23 cellular contexts compared by ENCODE assay signal in the genomic region with DNA sequence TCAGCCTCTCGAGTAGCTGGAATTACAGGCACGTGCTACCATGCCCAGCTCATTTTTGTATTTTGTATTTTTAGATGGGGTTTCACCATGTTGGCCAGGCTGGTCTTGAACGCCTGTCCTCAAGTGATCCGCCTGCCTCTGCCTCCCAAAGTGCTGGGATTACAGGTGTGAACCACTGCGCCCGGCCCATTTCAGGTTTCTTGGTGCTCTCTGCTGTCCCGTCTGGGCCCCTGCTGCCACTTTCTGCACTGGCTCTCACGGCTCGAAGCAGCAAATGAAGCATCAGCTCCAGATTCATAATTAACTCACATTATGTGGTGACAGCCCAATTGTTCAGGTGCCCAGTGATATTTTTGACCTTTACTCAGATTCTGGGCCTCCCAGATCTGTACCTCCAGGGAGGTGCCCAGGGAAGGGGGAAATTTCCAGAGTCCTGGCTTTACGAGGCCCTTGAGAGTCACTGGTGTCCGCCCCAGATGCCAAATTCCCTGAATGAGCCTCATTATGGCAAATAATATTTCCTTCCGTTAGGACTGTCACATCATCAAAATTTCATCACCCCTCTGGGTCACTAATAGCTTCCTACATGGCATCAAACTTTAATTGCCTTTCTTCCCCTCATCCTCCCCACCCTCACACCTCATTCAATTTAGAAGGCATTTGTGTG. TPM values are rescaled to one million over a fixed set of nuclear protein-coding genes. Genes with fewer than 3 reads are reported as not detected.
DNase-seq lines count a peak whose midpoint lies in the region; ATAC-seq, FAIRE-seq and TF ChIP-seq lines count a peak whose summit lies in the region.
"Had no signal": no experiment of that assay in that cellular context is flagged by ENCODE, and none has a peak within 500 bp of the region (broad histone marks: within the 10 kb centered on the region; RNA-seq: fewer than 3 reads in every experiment).

No MANE protein-coding gene starts in this region.

- no peaks in the 10 kb centered on the region for H3K4me1 Mint-ChIP-seq in GM23338
- H3K4me1 Mint-ChIP-seq: CD4-positive, CD25-positive, alpha-beta regulatory T cell had no signal

- H3K36me3 Mint-ChIP-seq in GM23338 (ENCODE audit: low read depth), result no peaks in the 10 kb centered on the region
- H3K36me3 Mint-ChIP-seq: CD4-positive, CD25-positive, alpha-beta regulatory T cell had no signal

- no peak overlapping the region for H2BK120ac ChIP-seq in H1 (replicated peaks; ENCODE audit: low read depth, low read length)

- no peak overlapping the region for H3K9ac ChIP-seq in H1 (replicated peaks in 1 of 4; ENCODE audit: extremely low read depth in 1 of 4, low read depth in 3 of 4, low read length in 3 of 4)

- H4K91ac ChIP-seq in H1 (replicated peaks; ENCODE audit: insufficient read length, low read length), result no peak overlapping the region

- no peak overlapping the region for H3K14ac ChIP-seq in H1 (ENCODE audit: insufficient read length)

- POLR2A ChIA-PET in H1 (lab: Charles Lee; ENCODE audit: partially characterized antibody), result interaction anchor here (1.5 kb wide), 1 partner anchor 68 kb away, joined by 5 read pairs; no protein-coding TSS in a partner anchor

- H3K9me2 ChIP-seq in GM23338 (ENCODE audit: insufficient read depth), result no peaks in the 10 kb centered on the region

- no peak for FAIRE-seq in H1 (lab: Jason Lieb, UNC)
- FAIRE-seq: GM12878, HepG2, K562 had no signal

- H2BK20ac ChIP-seq in H1 (ENCODE audit: low read length), result no peak overlapping the region

- 89% methylated on average over 12 of the region's 12 CpGs; no CpG with 5 or more reads in 1 of the 2 experiments for WGBS in H1 (ENCODE audit: extremely low coverage in 1 of 2, insufficient coverage in 1 of 2, insufficient read length in 1 of 2, insufficient replicate concordance in 2 of 2, low coverage in 1 of 2, low lambda C conversion rate in 2 of 2, missing lambda C conversion rate in 1 of 2), 2 experiments
- 86 to 91% methylated on average over 12 of the region's 12 CpGs for WGBS in sigmoid colon, 2 donors

- ATAC-seq in GM23338, result peak; percentile 34; the same call in 2 of the 3 replicates
- ATAC-seq: GM12878, HepG2, K562, Right ventricle myocardium inferior had no signal

- TF ChIP-seq POLR2A in H1 (IDR thresholded peaks at IDR 0.05; ENCODE audit: control extremely low read depth in 1 of 2, low read depth in 2 of 2, low read length in 2 of 2) (no peak), sigmoid colon (IDR thresholded peaks at IDR 0.05) (no peak)

- TF ChIP-seq CTCF in GM23338 (conservative IDR thresholded peaks at IDR 0.05; ENCODE audit: low read depth in 2 of 2) (peak in 1 of 2 experiments; percentile 18; a peak in 1 of 4 replicates), H1 (IDR thresholded peaks at IDR 0.05; ENCODE audit: control extremely low read depth in 1 of 3, insufficient read depth in 1 of 3, low read depth in 1 of 3, low read length in 3 of 3) (no peak), sigmoid colon (IDR thresholded peaks at IDR 0.05) (no peak)

- H4K8ac ChIP-seq in H1 (ENCODE audit: extremely low read depth, insufficient read depth, low read length), result peak overlapping the region; percentile 12; the same call in 1 of the 2 replicates

- no peaks in the 10 kb centered on the region for H3K23me2 ChIP-seq in H1 (ENCODE audit: low read depth, low read length)

- no peak overlapping the region for H3K18ac ChIP-seq in H1 (ENCODE audit: extremely low read depth, low read length)

- H3K4me3 Mint-ChIP-seq in GM23338, result no peak overlapping the region
- H3K4me3 Mint-ChIP-seq: B cell; CD4-positive, CD25-positive, alpha-beta regulatory T cell had no signal

- H3K27ac ChIP-seq in GM23338 (ENCODE audit: low read depth), result no peak overlapping the region
- H3K27ac ChIP-seq in H1 (ENCODE audit: low read depth, low read length), result no peak overlapping the region
- no peak overlapping the region for H3K27ac ChIP-seq in sigmoid colon
- H3K27ac ChIP-seq: HL-60 had no signal

- H3K4me2 ChIP-seq in GM23338 (no peak overlapping the region), H1 (ENCODE audit: insufficient read depth in 1 of 2, low read depth in 2 of 2, low read length in 2 of 2) (no peak overlapping the region)

- CTCF ChIA-PET in H1 (lab: Charles Lee; ENCODE audit: partially characterized antibody), result interaction anchor here (0.9 to 11.0 kb wide), 9 partner anchors 11 to 206 kb away, joined by 3 to 67 read pairs (median 6); a partner anchor contains a TSS

- H3K4me3 ChIP-seq in GM23338, result no peak overlapping the region
- H3K4me3 ChIP-seq in H1 (ENCODE audit: extremely low read depth in 1 of 4, insufficient read depth in 2 of 4, low read depth in 3 of 4, low read length in 4 of 4), result no peak overlapping the region
- no peak overlapping the region for H3K4me3 ChIP-seq in sigmoid colon
- H3K4me3 ChIP-seq: GM12878, HAP-1, K562 had no signal

- H3K79me1 ChIP-seq in H1 (ENCODE audit: low read depth, low read length), result peaks cover 6% of the 10 kb centered on the region

- TF ChIP-seq RAD21 in H1 (IDR thresholded peaks at IDR 0.05 in 1 of 2, conservative IDR thresholded peaks at IDR 0.05 in 1 of 2; ENCODE audit: low read depth in 2 of 2, low read length in 2 of 2), result peak in 1 of 2 experiments; percentile 16; a peak in 1 of 4 replicates

- TF ChIP-seq EP300 in H1 (IDR thresholded peaks at IDR 0.05; ENCODE audit: borderline replicate concordance in 1 of 2, low read depth in 2 of 2, low read length in 2 of 2) (no peak), sigmoid colon (IDR thresholded peaks at IDR 0.05) (no peak)

- no peak overlapping the region for H2BK5ac ChIP-seq in H1 (ENCODE audit: low read depth, low read length)

- intact Hi-C loops in sigmoid colon (cut with DNase I), result no loop called here

- H3K4me1 ChIP-seq in GM23338 (ENCODE audit: insufficient read depth) (no peaks in the 10 kb centered on the region), H1 (replicated peaks in 1 of 4; ENCODE audit: control insufficient read depth in 3 of 4, insufficient read depth in 4 of 4, low read length in 3 of 4) (no peaks in the 10 kb centered on the region), sigmoid colon (no peaks in the 10 kb centered on the region)
- H3K4me1 ChIP-seq: HAP-1 had no signal

- H4K5ac ChIP-seq in H1 (ENCODE audit: insufficient read length, low read depth, low read length), result no peak overlapping the region

- no peak overlapping the region for H3K27ac Mint-ChIP-seq in GM23338
- H3K27ac Mint-ChIP-seq: B cell had no signal

- H3K4ac ChIP-seq in H1 (replicated peaks; ENCODE audit: insufficient read length, low read depth, low read length), result no peak overlapping the region

- H2BK12ac ChIP-seq in H1 (ENCODE audit: low read depth, low read length), result no peak overlapping the region

- H3K27me3 ChIP-seq in GM23338 (ENCODE audit: insufficient read depth), result no peaks in the 10 kb centered on the region
- no peaks in the 10 kb centered on the region for H3K27me3 ChIP-seq in H1 (replicated peaks in 1 of 4; ENCODE audit: control insufficient read depth in 3 of 4, extremely low read depth in 1 of 4, insufficient read depth in 3 of 4, low read length in 3 of 4)
- peaks cover 0 to 17% (median under 1%) of the 10 kb centered on the region in 3 donors for H3K27me3 ChIP-seq in sigmoid colon

- H3K9me3 ChIP-seq in H1 (ENCODE audit: insufficient read depth in 2 of 2, low read depth in 1 of 2, low read length in 1 of 2) (no peaks in the 10 kb centered on the region), sigmoid colon (no peaks in the 10 kb centered on the region)
- H3K9me3 ChIP-seq: HAP-1 had no signal

- H4K20me1 ChIP-seq in GM23338 (replicated peaks; ENCODE audit: insufficient read depth), result no peaks in the 10 kb centered on the region
- H4K20me1 ChIP-seq in H1 (replicated peaks in 1 of 2; ENCODE audit: control insufficient read depth in 1 of 2, insufficient read depth in 2 of 2, low read length in 2 of 2), result peaks cover 0 to 2% of the 10 kb centered on the region in 2 experiments

- H3F3A ChIP-seq in GM23338 (replicated peaks; ENCODE audit: low read depth), result no peaks in the 10 kb centered on the region

- H2AFZ ChIP-seq in GM23338 (no peak overlapping the region), H1 (ENCODE audit: low read length) (no peak overlapping the region)

- no peaks in the 10 kb centered on the region for H3K79me2 ChIP-seq in GM23338 (replicated peaks; ENCODE audit: insufficient read depth)
- peaks cover 0 to 5% of the 10 kb centered on the region in 2 experiments; a peak in 1 of 4 replicates for H3K79me2 ChIP-seq in H1 (ENCODE audit: control insufficient read depth in 1 of 2, insufficient read depth in 2 of 2, low read length in 2 of 2)

- H3K23ac ChIP-seq in H1 (ENCODE audit: insufficient read length), result no peak overlapping the region

- DNase-seq in activated effector memory CD4-positive, alpha-beta T cell treated with anti-CD3 and anti-CD28 coated beads, Interleukin-2, amount 50 U/mL, for 16 hours, result peak; percentile 36
- no peak for DNase-seq in activated effector memory CD4-positive, alpha-beta T cell treated with Interleukin-2 at 50 U/mL for 16 hours
- DNase-seq in GM23338 (ENCODE audit: low spot score) (no peak), H1 (ENCODE audit: low read depth in 1 of 2, low spot score in 2 of 2) (no peak), sigmoid colon (peak; percentile 40), C1 segment of cervical spinal cord (lab: John Stamatoyannopoulos, UW) (no peak), pons (ENCODE audit: low spot score) (no peak)
- DNase-seq in activated CD4-positive, alpha-beta T cell treated with anti-CD3 and anti-CD28 coated beads, Interleukin-2, amount 50 U/mL, for 1 hour, result no peak
- DNase-seq: CD4-positive, CD25-positive, alpha-beta regulatory T cell; DMS79 treated with DMSO at 0.1 percent for 48 hours; MM.1S; NCI-H1092; NCI-H1436 treated with DMSO at 0.1 percent for 48 hours; NCI-H82 had no signal

- H3K36me3 ChIP-seq in GM23338 (ENCODE audit: insufficient read depth), result no peaks in the 10 kb centered on the region
- H3K36me3 ChIP-seq in H1 (ENCODE audit: control insufficient read depth in 2 of 4, insufficient read depth in 4 of 4, low read length in 3 of 4), result no peaks in the 10 kb centered on the region
- H3K36me3 ChIP-seq in sigmoid colon, result no peaks in the 10 kb centered on the region
- H3K36me3 ChIP-seq: HAP-1 had no signal

- no peak overlapping the region for H2AK5ac ChIP-seq in H1 (ENCODE audit: low read depth, low read length)

- H3K56ac ChIP-seq in H1 (replicated peaks; ENCODE audit: insufficient read length, low read depth, low read length), result no peak overlapping the region

- peaks cover 12% of the 10 kb centered on the region for H3K27me3 Mint-ChIP-seq in GM23338 (ENCODE audit: insufficient read depth, low read depth, poor library complexity)
- H3K27me3 Mint-ChIP-seq: B cell had no signal

- H2BK15ac ChIP-seq in H1 (ENCODE audit: low read length), result no peak overlapping the region

- H3K9me3 Mint-ChIP-seq in GM23338, result no peaks in the 10 kb centered on the region; the same call in 2 of the 3 replicates
- H3K9me3 Mint-ChIP-seq: CD4-positive, CD25-positive, alpha-beta regulatory T cell had no signal

RNA-seq across cellular contexts. Expression of a gene that starts 9.0 kb away (rescaled TPM):
- 3.7 and 5.1 TPM in 2 replicates for total RNA-seq in GM23338 (2014; rRNA removed; shearing (Covaris generic))
- polyA plus RNA-seq in GM23338 (2016; fragmentation: Nextera tagmentation; extraction: Ambion mirVana), result 0.74 and 0.99 TPM in 2 replicates
- 3.6 and 3.9 TPM in 2 replicates for total RNA-seq in H1 (2021; fragmentation: NEBNext Ultra II Directional; extraction: Animal tissue kit (Norgen Biotek cat#: 25700))
- 4.1 and 5.9 TPM in 2 replicates for polyA plus RNA-seq in H1 (2011; rRNA removed)
- 2.3 TPM for polyA plus RNA-seq in H1 (2011; cell fraction: cytosol; rRNA removed)
- polyA plus RNA-seq in H1 (2011; cell fraction: nucleus; rRNA removed), result 7.3 TPM
- 5.5 to 10.2 TPM (median 7.5 TPM) in 4 replicates for polyA plus RNA-seq in H1 (2012, experiment 1 of 2)
- 3.6 TPM for polyA plus RNA-seq in H1 (2012, experiment 2 of 2)
- polyA plus RNA-seq in H1 (2013, experiment 1 of 2), result 2.6 TPM
- polyA plus RNA-seq in H1 (2013, experiment 2 of 2), result 2.0 TPM
- 6.8 and 8.4 TPM in 2 replicates for polyA minus RNA-seq in H1 (2011; rRNA and poly(A)+ RNA removed)
- 10.9 TPM for polyA minus RNA-seq in H1 (2011; cell fraction: cytosol; rRNA and poly(A)+ RNA removed)
- polyA minus RNA-seq in H1 (2011; cell fraction: nucleus; rRNA and poly(A)+ RNA removed), result 13.8 TPM
- under 1 TPM; 0.66 to 0.83 (median 0.76) TPM for total RNA-seq in sigmoid colon
- polyA plus RNA-seq in sigmoid colon, result 1 to 10 TPM in 1 of 3 donors, under 1 TPM in 2; under 0.01 to 1.9 (median under 0.01) TPM
- total RNA-seq: HepG2, HT-29, LHCN-M2 had no signal
- polyA plus RNA-seq: HepG2, K562 had no signal

Comparison
In these comparisons a context has a peak if more than half of its experiments do, and no peak if none do; other contexts are left out.
1. DNase-seq: peak in activated effector memory CD4-positive, alpha-beta T cell treated with anti-CD3 and anti-CD28 coated beads, Interleukin-2, amount 50 U/mL, for 16 hours (single experiment) and sigmoid colon (single experiment); none in activated effector memory CD4-positive, alpha-beta T cell treated with Interleukin-2 at 50 U/mL for 16 hours (single experiment), GM23338 (single experiment), H1 (0 of 2), activated CD4-positive, alpha-beta T cell treated with anti-CD3 and anti-CD28 coated beads, Interleukin-2, amount 50 U/mL, for 1 hour (single experiment), C1 segment of cervical spinal cord (0 of 14) and pons (single experiment).